In genomic region chr17:17385502-17385901, GRCh38 we compare ENCODE assay signal across 1 cellular context.
TF ChIP-seq lines count a peak whose summit lies in the region.

No MANE protein-coding gene starts in this region.

TF ChIP-seq in K562, 482 proteins besides CTCF, POLR2A, EP300 and RAD21 (continued from another document):
- TF ChIP-seq RREB1 (CRISPR knock-in tag; IDR thresholded peaks at IDR 0.05) (no peak), SRF (CRISPR knock-in tag; IDR thresholded peaks at IDR 0.05) (no peak), CBFA2T3 (IDR thresholded peaks at IDR 0.05) (peak; percentile 21; the same call in 1 of the 2 replicates), NR3C1 (CRISPR knock-in tag; IDR thresholded peaks at IDR 0.05) (no peak), ZNF316 (IDR thresholded peaks at IDR 0.05) (peak; percentile 68), C11orf30 (IDR thresholded peaks at IDR 0.05; ENCODE audit: low read depth) (peak; percentile 55; the same call in 1 of the 2 replicates), MEIS2 (IDR thresholded peaks at IDR 0.05; ENCODE audit: partially characterized antibody) (no peak), ZBTB33 (CRISPR knock-in tag; IDR thresholded peaks at IDR 0.05) (no peak), TRIM25 (IDR thresholded peaks at IDR 0.05; ENCODE audit: borderline replicate concordance) (no peak), NCOA2 (IDR thresholded peaks at IDR 0.05; ENCODE audit: partially characterized antibody in 2 of 2) (no peak), TAF1 (IDR thresholded peaks at IDR 0.05; ENCODE audit: control insufficient read depth, extremely low read depth, insufficient read depth, low read length, severe bottlenecking) (no peak)
